8 cellular contexts compared by ENCODE assay signal in the genomic region with DNA sequence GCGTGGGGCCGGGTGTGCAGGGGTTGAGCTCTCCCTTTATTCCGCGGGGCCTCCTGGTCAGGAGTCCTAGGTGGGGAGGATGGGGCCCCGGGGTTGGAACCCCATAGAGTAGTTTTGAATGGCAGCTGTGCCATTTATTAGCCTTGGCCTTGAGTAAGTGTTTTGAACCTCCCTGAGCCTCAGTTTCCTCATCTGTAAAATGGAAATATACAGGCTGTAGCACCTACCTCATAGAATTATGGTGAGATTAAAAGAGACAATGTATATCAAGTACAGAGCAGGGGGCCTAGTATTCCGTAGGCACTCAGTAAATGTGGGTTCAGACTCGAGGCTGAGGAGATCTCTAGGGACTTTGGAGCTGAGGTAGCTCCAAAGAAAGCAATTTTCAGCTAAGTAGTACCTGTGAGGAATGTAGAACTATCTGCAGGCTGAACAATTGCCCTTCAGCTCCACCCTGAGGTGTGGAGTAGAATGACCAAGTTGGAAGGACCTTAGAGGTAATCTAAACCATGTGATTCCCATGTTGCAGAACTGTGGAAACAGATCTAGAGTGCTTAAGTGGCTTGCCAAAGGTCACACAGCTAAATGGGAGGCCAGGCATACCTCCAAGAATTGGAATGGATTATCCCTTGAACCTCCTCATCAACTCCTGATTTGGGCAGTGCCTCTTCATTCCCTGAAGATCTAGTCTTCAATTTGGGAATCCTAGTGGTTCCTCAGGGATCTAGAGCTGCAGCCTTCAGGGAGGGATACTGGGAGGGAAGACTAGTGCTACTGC. TPM values are rescaled to one million over a fixed set of nuclear protein-coding genes. Genes with fewer than 3 reads are reported as not detected.
DNase-seq lines count a peak whose midpoint lies in the region; ATAC-seq and TF ChIP-seq lines count a peak whose summit lies in the region.

No MANE protein-coding gene starts in this region.

- H3K9me3 Mint-ChIP-seq in activated naive CD8-positive, alpha-beta T cell treated with anti-CD3 and anti-CD28 coated beads, Interleukin-2, amount 10 ng/mL, durations not matched to agents 7 days and 5 days = no peaks in the 10 kb centered on the region

- TF ChIP-seq CTCF in DND-41 (IDR thresholded peaks at IDR 0.05; ENCODE audit: borderline replicate concordance, extremely low read depth, low read length, poor library complexity, severe bottlenecking) (peak; percentile 49), GM20000 (IDR thresholded peaks at IDR 0.05; ENCODE audit: extremely low read depth, missing control alignments) (peak; percentile 30), OCI-LY3 (IDR thresholded peaks at IDR 0.05; ENCODE audit: low read depth, low read length) (peak; percentile 64), gastrocnemius medialis (IDR thresholded peaks at IDR 0.05 in 4 of 5, conservative IDR thresholded peaks at IDR 0.05 in 1 of 5) (peak in 4 of 5 experiments; percentile 20 to 31 (median 26))

- TF ChIP-seq POLR2A in gastrocnemius medialis (IDR thresholded peaks at IDR 0.05) = no peak

- H3K27me3 ChIP-seq in DND-41 (ENCODE audit: insufficient read depth, low read length, poor library complexity) (no peaks in the 10 kb centered on the region), OCI-LY3 (ENCODE audit: low read depth, low read length) (no peaks in the 10 kb centered on the region), gastrocnemius medialis (no peaks in the 10 kb centered on the region)

- H3K36me3 ChIP-seq in DND-41 (ENCODE audit: insufficient read depth, low read length) = peaks cover 2% of the 10 kb centered on the region; the same call in 1 of the 2 replicates
- no peaks in the 10 kb centered on the region for H3K36me3 ChIP-seq in OCI-LY3 (replicated peaks; ENCODE audit: low read depth, low read length)
- H3K36me3 ChIP-seq in gastrocnemius medialis = no peaks in the 10 kb centered on the region

- H3K79me2 ChIP-seq in DND-41 (ENCODE audit: insufficient read depth, low read length) (peaks cover 4% of the 10 kb centered on the region; the same call in 1 of the 2 replicates), OCI-LY3 (ENCODE audit: low read length) (no peaks in the 10 kb centered on the region)

- H2AFZ ChIP-seq in DND-41 (ENCODE audit: low read depth, low read length) (peak overlapping the region; percentile 96), OCI-LY3 (ENCODE audit: low read depth, low read length) (peak overlapping the region; percentile 99; the same call in 1 of the 2 replicates)

- H3K9ac ChIP-seq in DND-41 (ENCODE audit: low read depth, low read length) (peak overlapping the region; percentile 62), OCI-LY3 (ENCODE audit: low read length) (peak overlapping the region; percentile 91)

- peak overlapping the region; percentile 86 for H3K4me2 ChIP-seq in DND-41 (ENCODE audit: insufficient read depth, low read length)
- H3K4me2 ChIP-seq in OCI-LY3 (ENCODE audit: low read length) = peak overlapping the region; percentile 80

- ATAC-seq in DND-41 (ENCODE audit: insufficient read depth, low read depth) (peak; percentile 44), HG03575 (IDR thresholded peaks at IDR 0.05; ENCODE audit: extremely low read depth, insufficient number of reproducible peaks, low FRiP score, unreplicated experiment) (peak; percentile 80), gastrocnemius medialis (peak; percentile 73 to 87)
- peak; percentile 77 for ATAC-seq in activated naive CD8-positive, alpha-beta T cell treated with anti-CD3 and anti-CD28 coated beads, Interleukin-2, amount 10 ng/mL, durations not matched to agents 7 days and 5 days (ENCODE audit: low read depth)

- DNase-seq in DND-41 = peak; percentile 30
- DNase-seq in GM20000 (ENCODE audit: low spot score) = peak; percentile 86
- DNase-seq in activated naive CD8-positive, alpha-beta T cell treated with anti-CD3 and anti-CD28 coated beads, Interleukin-2, amount 10 ng/mL, durations not matched to agents 7 days and 5 days = no peak
- DNase-seq in hepatic stellate cell (ENCODE audit: low spot score) = peak; percentile 50
- DNase-seq in gastrocnemius medialis = peak; percentile 29 to 39
- no peak for DNase-seq in UCSD-AML1 (lab: John Stamatoyannopoulos, UW; ENCODE audit: unreplicated experiment)

- H3K4me3 ChIP-seq in DND-41 (ENCODE audit: low read depth in 1 of 2, low read length in 2 of 2) = peak overlapping the region; percentile 67 to 79; a peak in 3 of 4 replicates
- peak overlapping the region; percentile 94 for H3K4me3 ChIP-seq in OCI-LY3 (ENCODE audit: low read length)
- H3K4me3 ChIP-seq in gastrocnemius medialis = peak overlapping the region; percentile 63 to 83 (median 70)

- intact Hi-C loops in gastrocnemius medialis (cut with DNase I; ENCODE audit: low total_unique reads) = no loop called here

- no peaks in the 10 kb centered on the region for H3K36me3 Mint-ChIP-seq in activated naive CD8-positive, alpha-beta T cell treated with anti-CD3 and anti-CD28 coated beads, Interleukin-2, amount 10 ng/mL, durations not matched to agents 7 days and 5 days

- in situ Hi-C loops in gastrocnemius medialis (cut with MboI; ENCODE audit: low sequenced_read_pairs in 4 of 4) = no loop called here

- H3K4me3 Mint-ChIP-seq in activated naive CD8-positive, alpha-beta T cell treated with anti-CD3 and anti-CD28 coated beads, Interleukin-2, amount 10 ng/mL, durations not matched to agents 7 days and 5 days = peak overlapping the region; percentile 80

- H3K9me3 ChIP-seq in DND-41 (ENCODE audit: insufficient read depth, low read length, severe bottlenecking) (no peaks in the 10 kb centered on the region), OCI-LY3 (ENCODE audit: insufficient read depth, low read length) (no peaks in the 10 kb centered on the region), gastrocnemius medialis (no peaks in the 10 kb centered on the region)

- peaks cover 16% of the 10 kb centered on the region for H3K4me1 Mint-ChIP-seq in activated naive CD8-positive, alpha-beta T cell treated with anti-CD3 and anti-CD28 coated beads, Interleukin-2, amount 10 ng/mL, durations not matched to agents 7 days and 5 days

- H3K27ac ChIP-seq in DND-41 (ENCODE audit: low read length) (peak overlapping the region; percentile 17; the same call in 1 of the 2 replicates), OCI-LY3 (ENCODE audit: low read length) (no peak overlapping the region), gastrocnemius medialis (peak overlapping the region; percentile 10 to 74 (median 59))

- H3K4me1 ChIP-seq in DND-41 (ENCODE audit: insufficient read depth, low read length) (peaks cover 23% of the 10 kb centered on the region), OCI-LY3 (ENCODE audit: low read length) (peaks cover 4% of the 10 kb centered on the region; the same call in 1 of the 2 replicates), gastrocnemius medialis (peaks cover 4 to 16% of the 10 kb centered on the region in 2 donors)

- POLR2A ChIA-PET in activated naive CD8-positive, alpha-beta T cell treated with anti-CD3 and anti-CD28 coated beads, Interleukin-2, amount 10 ng/mL, durations not matched to agents 7 days and 5 days (lab: Charles Lee) = interaction anchor here (0.6 to 2.3 kb wide), 11 partner anchors 11 to 286 kb away, joined by 3 to 15 read pairs (median 4); partner anchors contain the start of genes NUP98, RRM1 and STIM1

- no peaks in the 10 kb centered on the region for H3K27me3 Mint-ChIP-seq in activated naive CD8-positive, alpha-beta T cell treated with anti-CD3 and anti-CD28 coated beads, Interleukin-2, amount 10 ng/mL, durations not matched to agents 7 days and 5 days

- H4K20me1 ChIP-seq in DND-41 (ENCODE audit: insufficient read depth, low read length) = no peaks in the 10 kb centered on the region
- no peaks in the 10 kb centered on the region for H4K20me1 ChIP-seq in OCI-LY3 (ENCODE audit: insufficient read depth, low read length)

- peak overlapping the region; percentile 73 for H3K27ac Mint-ChIP-seq in activated naive CD8-positive, alpha-beta T cell treated with anti-CD3 and anti-CD28 coated beads, Interleukin-2, amount 10 ng/mL, durations not matched to agents 7 days and 5 days

RNA-seq across cellular contexts. Expression of gene PGAP2, which starts 0.7 kb away (rescaled TPM):
- 10 to 100 TPM; 21.8 to 22.7 TPM for total RNA-seq in activated naive CD8-positive, alpha-beta T cell treated with anti-CD3 and anti-CD28 coated beads, Interleukin-2, amount 10 ng/mL, durations not matched to agents 7 days and 5 days
- 1 to 10 TPM; 4.6 to 8.0 (median 6.5) TPM for total RNA-seq in gastrocnemius medialis

RNA-seq across cellular contexts. Expression of gene NUP98, which starts 11.7 kb away (rescaled TPM):
- total RNA-seq in activated naive CD8-positive, alpha-beta T cell treated with anti-CD3 and anti-CD28 coated beads, Interleukin-2, amount 10 ng/mL, durations not matched to agents 7 days and 5 days = 10 to 100 TPM; 91.4 to 96.7 TPM
- 100 to 1,000 TPM in 2 of 4 donors, 10 to 100 TPM in 2; 65.2 to 128 (median 102) TPM for total RNA-seq in gastrocnemius medialis

RNA-seq across cellular contexts. Expression of gene RHOG, which starts 31.7 kb away (rescaled TPM):
- 100 to 1,000 TPM; 154 to 159 TPM for total RNA-seq in activated naive CD8-positive, alpha-beta T cell treated with anti-CD3 and anti-CD28 coated beads, Interleukin-2, amount 10 ng/mL, durations not matched to agents 7 days and 5 days
- 10 to 100 TPM; 38.0 to 77.4 (median 46.9) TPM for total RNA-seq in gastrocnemius medialis

RNA-seq across cellular contexts. Expression of gene STIM1, which starts 46.4 kb away (rescaled TPM):
- 100 to 1,000 TPM in 1 of 2 experiments, 10 to 100 TPM in 1; 98.8 to 101 TPM for total RNA-seq in activated naive CD8-positive, alpha-beta T cell treated with anti-CD3 and anti-CD28 coated beads, Interleukin-2, amount 10 ng/mL, durations not matched to agents 7 days and 5 days
- total RNA-seq in gastrocnemius medialis = 100 to 1,000 TPM in 1 of 4 donors, 10 to 100 TPM in 3; 45.9 to 132 (median 87.3) TPM

Comparison
In these comparisons a context has a peak if more than half of its experiments do, and no peak if none do; other contexts are left out.
1. DNase-seq: peak in DND-41 (single experiment), GM20000 (single experiment), hepatic stellate cell (single experiment) and gastrocnemius medialis (2 of 2); none in activated naive CD8-positive, alpha-beta T cell treated with anti-CD3 and anti-CD28 coated beads, Interleukin-2, amount 10 ng/mL, durations not matched to agents 7 days and 5 days (single experiment) and UCSD-AML1 (single experiment).
2. Peak in every context shown above with its lines, with median percentiles within 50 percentile points of each other: ATAC-seq, H3K4me3 ChIP-seq and CTCF ChIP-seq.